ENCODE assay signal across 11 cellular contexts in genomic region chr6:30763155-30763617, GRCh38. TPM values are rescaled to one million over a fixed set of nuclear protein-coding genes. Genes with fewer than 3 reads are reported as not detected.
DNase-seq lines count a peak whose midpoint lies in the region; ATAC-seq and TF ChIP-seq lines count a peak whose summit lies in the region.
"Had no signal": no experiment of that assay in that cellular context is flagged by ENCODE, and none has a peak within 500 bp of the region (broad histone marks: within the 10 kb centered on the region; RNA-seq: fewer than 3 reads in every experiment).

No MANE protein-coding gene starts in this region.

- peak overlapping the region; percentile 99 for H2BK5ac ChIP-seq in trophoblast cell (ENCODE audit: low read depth, low read length, poor library complexity)

- H2BK120ac ChIP-seq in trophoblast cell (ENCODE audit: insufficient read depth, low read length, poor library complexity), result peak overlapping the region; percentile 99

- no peak for TF ChIP-seq RAD21 in SK-N-SH (IDR thresholded peaks at IDR 0.05; ENCODE audit: low read length)

- H3K18ac ChIP-seq in trophoblast cell (ENCODE audit: low read length), result peak overlapping the region; percentile 84

- peak overlapping the region; percentile 93 for H3K14ac ChIP-seq in trophoblast cell (ENCODE audit: low read length)

- peak overlapping the region; percentile 78 for H2BK12ac ChIP-seq in trophoblast cell (ENCODE audit: low read length)

- ATAC-seq in SK-N-SH treated with all-trans-retinoic acid at 6 μM for 48 hours (no peak), Panc1 (no peak), foreskin keratinocyte (no peak)

- POLR2A ChIA-PET in SK-N-SH (lab: Yijun Ruan, JAX), result no interaction called here
- POLR2A ChIA-PET in Panc1 (lab: Charles Lee), result interaction anchor here (0.6 kb wide), 1 partner anchor 31 kb away, joined by 3 read pairs; no protein-coding TSS in a partner anchor

- H4K20me1 ChIP-seq in SK-N-SH (ENCODE audit: insufficient read depth), result no peaks in the 10 kb centered on the region

- H3K4me1 ChIP-seq in SK-N-SH (ENCODE audit: control insufficient read depth in 1 of 2, insufficient read depth in 2 of 2, low read depth in 1 of 2, low read length in 1 of 2) (peaks cover 14 to 24% of the 10 kb centered on the region in 2 experiments; a peak in 3 of 4 replicates), Panc1 (ENCODE audit: control insufficient read depth, insufficient read depth, low read length) (peaks cover 20% of the 10 kb centered on the region), foreskin keratinocyte (peaks cover 43% of the 10 kb centered on the region), trophoblast cell (ENCODE audit: control insufficient read depth in 1 of 2, insufficient read depth in 2 of 2, low read length in 2 of 2) (peaks cover 38 to 49% of the 10 kb centered on the region in 2 experiments)

- no peak overlapping the region for H3K23ac ChIP-seq in trophoblast cell (ENCODE audit: low read length)

- peak overlapping the region; percentile 100 for H4K91ac ChIP-seq in trophoblast cell (ENCODE audit: low read depth, low read length)

- intact Hi-C loops in Panc1 (cut with micrococcal nuclease; ENCODE audit: unreplicated experiment), result no loop called here

- no TSS peak for BruUV-seq in Panc1 (replicated peaks; lab: Mats Ljungman, UMichigan)

- H3K27me3 ChIP-seq in SK-N-SH (ENCODE audit: insufficient read depth) (no peaks in the 10 kb centered on the region), Panc1 (ENCODE audit: control insufficient read depth, insufficient read depth, low read length) (no peaks in the 10 kb centered on the region), foreskin keratinocyte (no peaks in the 10 kb centered on the region), trophoblast cell (ENCODE audit: insufficient read depth, low read length) (no peaks in the 10 kb centered on the region)

- no peak for DNase-seq in SK-N-SH
- DNase-seq in Panc1 (ENCODE audit: low read depth, low spot score), result no peak
- no peak for DNase-seq in foreskin keratinocyte
- peak; percentile 46 to 73 for DNase-seq in trophoblast cell
- DNase-seq in caudate nucleus (lab: John Stamatoyannopoulos, UW), result no peak
- no peak for DNase-seq in DMS 273 (lab: John Stamatoyannopoulos, UW; ENCODE audit: unreplicated experiment)
- no peak for DNase-seq in activated effector memory CD4-positive, alpha-beta T cell treated with Interleukin-2 at 50 U/mL for 16 hours
- DNase-seq: 8988T, DMS79, NCI-H748 treated with DMSO at 0.1 percent for 48 hours had no signal

- in situ Hi-C loops in Panc1 (cut with HindIII; ENCODE audit: low pct_unique_long_range_greater_than_20kb, low sequenced_read_pairs), result no loop called here

- CTCF ChIA-PET in SK-N-SH (lab: Yijun Ruan, JAX) (interaction anchor here (0.9 to 2.0 kb wide), 2 partner anchors 8 to 65 kb away, joined by 3 to 5 read pairs; no protein-coding TSS in a partner anchor), Panc1 (lab: Charles Lee) (interaction anchor here (0.7 kb wide), 1 partner anchor 14 kb away, joined by 7 read pairs; no protein-coding TSS in a partner anchor)

- peak overlapping the region; percentile 81 for H3K4ac ChIP-seq in trophoblast cell (ENCODE audit: low read depth, low read length)

- H3K79me2 ChIP-seq in SK-N-SH (ENCODE audit: insufficient read depth) (no peaks in the 10 kb centered on the region), trophoblast cell (ENCODE audit: control insufficient read depth, insufficient read depth, low read length, poor library complexity) (peaks cover 13% of the 10 kb centered on the region)

- H3K4me2 ChIP-seq in SK-N-SH, result no peak overlapping the region; the same call in 1 of the 2 replicates
- peak overlapping the region; percentile 24 for H3K4me2 ChIP-seq in trophoblast cell (ENCODE audit: low read length)

- TF ChIP-seq CTCF in SK-N-SH (IDR thresholded peaks at IDR 0.05) (no peak), Panc1 (IDR thresholded peaks at IDR 0.05) (no peak), foreskin keratinocyte (conservative IDR thresholded peaks at IDR 0.05) (no peak)

- no peaks in the 10 kb centered on the region for H3K36me3 ChIP-seq in SK-N-SH (replicated peaks in 1 of 2; ENCODE audit: control insufficient read depth in 1 of 2, insufficient read depth in 2 of 2, low read length in 1 of 2)
- H3K36me3 ChIP-seq in Panc1 (ENCODE audit: control insufficient read depth, insufficient read depth, low read length), result no peaks in the 10 kb centered on the region
- no peaks in the 10 kb centered on the region for H3K36me3 ChIP-seq in trophoblast cell (ENCODE audit: control insufficient read depth in 1 of 2, insufficient read depth in 2 of 2, low read length in 2 of 2)

- H2AFZ ChIP-seq in SK-N-SH (ENCODE audit: low read depth) (peak overlapping the region; percentile 75; the same call in 1 of the 2 replicates), trophoblast cell (ENCODE audit: insufficient read depth, low read length, poor library complexity) (no peak overlapping the region)

- H4K12ac ChIP-seq in trophoblast cell (ENCODE audit: low read depth, low read length), result peak overlapping the region; percentile 23

- H3K9ac ChIP-seq in SK-N-SH (0 out of 2 replicates have a peak overlapping the region, but pooled peaks have one; percentile 53), trophoblast cell (ENCODE audit: low read length) (no peak overlapping the region)

- peaks cover 34% of the 10 kb centered on the region for H3F3A ChIP-seq in SK-N-SH (replicated peaks; ENCODE audit: insufficient read depth)

- H3K4me3 ChIP-seq in SK-N-SH (ENCODE audit: low read depth in 2 of 2, low read length in 1 of 2) (no peak overlapping the region), Panc1 (ENCODE audit: low read depth in 2 of 2, low read length in 2 of 2) (no peak overlapping the region), trophoblast cell (ENCODE audit: low read depth, low read length) (no peak overlapping the region)

- no peaks in the 10 kb centered on the region for H3K9me3 ChIP-seq in SK-N-SH
- no peaks in the 10 kb centered on the region for H3K9me3 ChIP-seq in Panc1 (ENCODE audit: control insufficient read depth, insufficient read depth, low read depth, low read length)
- peaks cover 3% of the 10 kb centered on the region for H3K9me3 ChIP-seq in trophoblast cell (ENCODE audit: insufficient read depth, low read depth, low read length)

- peaks cover 65% of the 10 kb centered on the region for H3K79me1 ChIP-seq in trophoblast cell (ENCODE audit: low read length)

- WGBS in SK-N-SH (ENCODE audit: low lambda C conversion rate), result 100% methylated on average over 1 of the region's 1 CpG
- WGBS in trophoblast cell (ENCODE audit: extremely low coverage, insufficient coverage, insufficient read length), result no CpG with 5 or more reads among the region's 1 CpG

- peak overlapping the region; percentile 84 for H4K8ac ChIP-seq in trophoblast cell (ENCODE audit: low read depth, low read length)

- peak overlapping the region; percentile 80 to 85 for H3K27ac ChIP-seq in SK-N-SH (ENCODE audit: low read depth in 2 of 2, low read length in 1 of 2)
- H3K27ac ChIP-seq in Panc1 (ENCODE audit: low read length), result peak overlapping the region; percentile 67
- peak overlapping the region; percentile 50 for H3K27ac ChIP-seq in foreskin keratinocyte
- H3K27ac ChIP-seq in trophoblast cell (ENCODE audit: low read depth, low read length), result peak overlapping the region; percentile 100
- H3K27ac ChIP-seq in caudate nucleus (ENCODE audit: low read depth, low read length), result no peak overlapping the region

- TF ChIP-seq EP300 in SK-N-SH (IDR thresholded peaks at IDR 0.05; ENCODE audit: borderline replicate concordance in 1 of 2, low read depth in 1 of 2, low read length in 1 of 2), result no peak

- no peaks in the 10 kb centered on the region for H3K9me2 ChIP-seq in SK-N-SH

- H2AK5ac ChIP-seq in trophoblast cell (ENCODE audit: low read length), result no peak overlapping the region

TF ChIP-seq in SK-N-SH treated with all-trans-retinoic acid at 6 μM for 48 hours, 23 proteins besides CTCF, POLR2A, EP300 and RAD21 (continues in another document):
- TF ChIP-seq ZNF70 (CRISPR knock-in tag; IDR thresholded peaks at IDR 0.05), result no peak

RNA-seq across cellular contexts. Expression of gene IER3, which starts 18.8 kb away (rescaled TPM):
- 12.9 and 14.0 TPM in 2 replicates for polyA plus RNA-seq in SK-N-SH (2012; rRNA removed)
- polyA plus RNA-seq in SK-N-SH (2012; cell fraction: cytosol; rRNA removed), result 12.4 and 16.7 TPM in 2 replicates
- polyA plus RNA-seq in SK-N-SH (2012; cell fraction: nucleus; rRNA removed), result 27.7 and 30.1 TPM in 2 replicates
- total RNA-seq in Panc1 (2021; ENCODE audit: unreplicated experiment), result 106 TPM
- 166 TPM for polyA plus RNA-seq in Panc1 (2012; ENCODE audit: insufficient read length)
- 279 and 373 TPM in 2 replicates for total RNA-seq in foreskin keratinocyte
- polyA plus RNA-seq in foreskin keratinocyte, result 343 and 439 TPM in 2 replicates
- polyA plus RNA-seq in trophoblast cell (2013), result 366 and 374 TPM in 2 replicates

RNA-seq across cellular contexts. Expression of gene FLOT1, which starts 20.7 kb away (rescaled TPM):
- polyA plus RNA-seq in SK-N-SH (2012; rRNA removed) (457 and 462 TPM in 2 replicates), foreskin keratinocyte (57.4 and 72.2 TPM in 2 replicates)
- 377 and 388 TPM in 2 replicates for polyA plus RNA-seq in SK-N-SH (2012; cell fraction: cytosol; rRNA removed)
- 492 and 506 TPM in 2 replicates for polyA plus RNA-seq in SK-N-SH (2012; cell fraction: nucleus; rRNA removed)
- total RNA-seq in Panc1 (2021; ENCODE audit: unreplicated experiment) (176 TPM), foreskin keratinocyte (50.0 and 62.6 TPM in 2 replicates)
- 221 TPM for polyA plus RNA-seq in Panc1 (2012; ENCODE audit: insufficient read length)
- 66.9 and 72.1 TPM in 2 replicates for polyA plus RNA-seq in trophoblast cell (2013)

RNA-seq across cellular contexts. Expression of gene TUBB, which starts 43.0 kb away (rescaled TPM):
- polyA plus RNA-seq in SK-N-SH (2012; rRNA removed), result 1,037 and 1,093 TPM in 2 replicates
- 629 and 839 TPM in 2 replicates for polyA plus RNA-seq in SK-N-SH (2012; cell fraction: cytosol; rRNA removed)
- polyA plus RNA-seq in SK-N-SH (2012; cell fraction: nucleus; rRNA removed), result 576 and 657 TPM in 2 replicates
- total RNA-seq in Panc1 (2021; ENCODE audit: unreplicated experiment), result 853 TPM
- 1,083 TPM for polyA plus RNA-seq in Panc1 (2012; ENCODE audit: insufficient read length)
- total RNA-seq in foreskin keratinocyte, result 1,201 and 1,290 TPM in 2 replicates
- 1,224 and 1,454 TPM in 2 replicates for polyA plus RNA-seq in foreskin keratinocyte
- 1,464 and 1,542 TPM in 2 replicates for polyA plus RNA-seq in trophoblast cell (2013)

RNA-seq across cellular contexts. Expression of gene MDC1, which starts 46.1 kb away (rescaled TPM):
- 5.9 and 10.4 TPM in 2 replicates for polyA plus RNA-seq in SK-N-SH (2012; rRNA removed)
- 4.0 and 5.9 TPM in 2 replicates for polyA plus RNA-seq in SK-N-SH (2012; cell fraction: cytosol; rRNA removed)
- 31.1 and 38.0 TPM in 2 replicates for polyA plus RNA-seq in SK-N-SH (2012; cell fraction: nucleus; rRNA removed)
- total RNA-seq in Panc1 (2021; ENCODE audit: unreplicated experiment), result 68.6 TPM
- 36.0 TPM for polyA plus RNA-seq in Panc1 (2012; ENCODE audit: insufficient read length)
- total RNA-seq in foreskin keratinocyte, result 24.8 and 27.4 TPM in 2 replicates
- polyA plus RNA-seq in foreskin keratinocyte, result 13.9 and 15.8 TPM in 2 replicates
- polyA plus RNA-seq in trophoblast cell (2013), result 29.1 and 32.3 TPM in 2 replicates

Comparison
In these comparisons a context has a peak if more than half of its experiments do, and no peak if none do; other contexts are left out.
1. DNase-seq: peak in trophoblast cell (2 of 2); none in SK-N-SH (single experiment), Panc1 (single experiment), foreskin keratinocyte (0 of 2), caudate nucleus (0 of 61), DMS 273 (single experiment) and activated effector memory CD4-positive, alpha-beta T cell treated with Interleukin-2 at 50 U/mL for 16 hours (single experiment).